ENCODE assay signal across 8 cellular contexts in genomic region chr5:149999866-150000260, GRCh38.
DNase-seq lines count a peak whose midpoint lies in the region; FAIRE-seq and TF ChIP-seq lines count a peak whose summit lies in the region.

No MANE protein-coding gene starts in this region.

- FAIRE-seq in GM19239 (lab: Jason Lieb, UNC), result peak; percentile 8

- H3K27ac ChIP-seq in WERI-Rb-1, result peak overlapping the region; percentile 90

- peaks cover 20% of the 10 kb centered on the region for H3K36me3 ChIP-seq in WERI-Rb-1

- no peaks in the 10 kb centered on the region for H3K27me3 ChIP-seq in WERI-Rb-1 (ENCODE audit: insufficient read depth, low read depth, severe bottlenecking)

- no peaks in the 10 kb centered on the region for H3K9me3 ChIP-seq in WERI-Rb-1 (ENCODE audit: severe bottlenecking)

- no peak for DNase-seq in GM19239 (ENCODE audit: insufficient read length, low spot score)
- DNase-seq in WERI-Rb-1, result no peak
- DNase-seq in foreskin fibroblast, result no peak
- no peak for DNase-seq in skeletal muscle cell (ENCODE audit: low read depth)
- no peak for DNase-seq in LoVo (ENCODE audit: low spot score)
- no peak for DNase-seq in COR-L47 (lab: John Stamatoyannopoulos, UW)
- no peak for DNase-seq in superior temporal gyrus (ENCODE audit: extremely low spot score)
- DNase-seq in amygdala (lab: John Stamatoyannopoulos, UW), result no peak

- H3K4me3 ChIP-seq in WERI-Rb-1 (ENCODE audit: low read depth, low read length) (peak overlapping the region; percentile 52), foreskin fibroblast (ENCODE audit: low read depth in 1 of 2, low read length in 2 of 2) (peak overlapping the region; percentile 85 to 98), skeletal muscle cell (ENCODE audit: low read depth, low read length) (peak overlapping the region; percentile 96)

- TF ChIP-seq CTCF in WERI-Rb-1 (IDR thresholded peaks at IDR 0.05; ENCODE audit: low read depth, low read length) (no peak), foreskin fibroblast (IDR thresholded peaks at IDR 0.05; ENCODE audit: low read depth, low read length) (no peak)
